Comparison of ENCODE assay signal across 8 cellular contexts in the genomic region with DNA sequence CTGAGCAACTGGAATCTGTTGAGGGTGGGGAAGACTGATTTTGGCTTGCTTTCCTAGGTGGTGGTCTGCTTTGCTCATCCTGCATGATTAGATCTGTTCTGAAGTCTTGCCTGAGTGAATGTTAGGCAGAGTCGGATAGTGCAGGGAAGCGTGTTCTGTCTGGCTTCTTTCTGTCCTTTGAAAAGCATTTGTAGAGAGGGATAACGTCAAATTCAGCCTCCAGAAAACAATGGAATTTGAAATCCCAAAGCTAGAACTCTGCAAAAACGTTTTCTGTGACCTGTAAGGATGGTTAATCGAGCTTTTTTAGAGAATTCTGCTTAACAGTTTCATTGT. TPM values are rescaled to one million over a fixed set of nuclear protein-coding genes. Genes with fewer than 3 reads are reported as not detected.
DNase-seq lines count a peak whose midpoint lies in the region; ATAC-seq and TF ChIP-seq lines count a peak whose summit lies in the region.

No MANE protein-coding gene starts in this region.

- no peak overlapping the region for H4K91ac ChIP-seq in trophoblast cell (ENCODE audit: low read depth, low read length)

- H3K18ac ChIP-seq in trophoblast cell (ENCODE audit: low read length) = no peak overlapping the region

- no peak overlapping the region for H2AFZ ChIP-seq in trophoblast cell (ENCODE audit: insufficient read depth, low read length, poor library complexity)

- H3K4me2 ChIP-seq in trophoblast cell (ENCODE audit: low read length) = peak overlapping the region; percentile 77

- peak overlapping the region; percentile 57 for H2BK120ac ChIP-seq in trophoblast cell (ENCODE audit: insufficient read depth, low read length, poor library complexity)

- no peak overlapping the region for H2BK12ac ChIP-seq in trophoblast cell (ENCODE audit: low read length)

- intact Hi-C loops in body of pancreas (cut with DNase I) = loop anchor here (10.0 kb wide), 1 partner anchor 233 kb away; no protein-coding TSS in a partner anchor

- H4K8ac ChIP-seq in trophoblast cell (ENCODE audit: low read depth, low read length) = no peak overlapping the region

- peaks cover 9% of the 10 kb centered on the region for H3K79me2 ChIP-seq in trophoblast cell (ENCODE audit: control insufficient read depth, insufficient read depth, low read length, poor library complexity)

- no peak overlapping the region for H4K12ac ChIP-seq in trophoblast cell (ENCODE audit: low read depth, low read length)

- no CpG with 5 or more reads among the region's 5 CpGs for WGBS in trophoblast cell (ENCODE audit: extremely low coverage, insufficient coverage, insufficient read length)
- WGBS in body of pancreas, 2 donors = 11 to 18% methylated on average over 5 of the region's 5 CpGs

- no peak overlapping the region for H2BK5ac ChIP-seq in trophoblast cell (ENCODE audit: low read depth, low read length, poor library complexity)

- H3K9me3 ChIP-seq in SK-N-MC (ENCODE audit: low read depth, low read length) = no peaks in the 10 kb centered on the region
- H3K9me3 ChIP-seq in trophoblast cell (ENCODE audit: insufficient read depth, low read depth, low read length) = no peaks in the 10 kb centered on the region
- no peaks in the 10 kb centered on the region for H3K9me3 ChIP-seq in body of pancreas

- H3K27ac ChIP-seq in SK-N-MC (no peak overlapping the region), trophoblast cell (ENCODE audit: low read depth, low read length) (no peak overlapping the region), body of pancreas (peak overlapping the region in 1 of 4 donors; percentile 60)

- TF ChIP-seq CTCF in body of pancreas (IDR thresholded peaks at IDR 0.05) = no peak

- no peak for ATAC-seq in body of pancreas
- ATAC-seq in HG03039 (IDR thresholded peaks at IDR 0.05; ENCODE audit: unreplicated experiment) = no peak

- H3K4me3 ChIP-seq in SK-N-MC (peak overlapping the region; percentile 85), trophoblast cell (ENCODE audit: low read depth, low read length) (peak overlapping the region; percentile 87), body of pancreas (no peak overlapping the region)

- TF ChIP-seq POLR2A in body of pancreas (IDR thresholded peaks at IDR 0.05) = no peak

- H3K4ac ChIP-seq in trophoblast cell (ENCODE audit: low read depth, low read length) = peak overlapping the region; percentile 1

- no peak overlapping the region for H3K23ac ChIP-seq in trophoblast cell (ENCODE audit: low read length)

- peaks cover 11% of the 10 kb centered on the region for H3K79me1 ChIP-seq in trophoblast cell (ENCODE audit: low read length)

- H3K27me3 ChIP-seq in trophoblast cell (ENCODE audit: insufficient read depth, low read length) (no peaks in the 10 kb centered on the region), body of pancreas (no peaks in the 10 kb centered on the region)

- H3K4me1 ChIP-seq in trophoblast cell (ENCODE audit: control insufficient read depth in 1 of 2, insufficient read depth in 2 of 2, low read length in 2 of 2) = no peaks in the 10 kb centered on the region
- H3K4me1 ChIP-seq in body of pancreas = peaks cover 12% of the 10 kb centered on the region

- DNase-seq in DMS114 treated with DMSO at 0.1 percent for 48 hours (lab: John Stamatoyannopoulos, UW; ENCODE audit: unreplicated experiment) = peak; percentile 54
- no peak for DNase-seq in SK-N-MC (ENCODE audit: low read depth, low spot score)
- peak; percentile 27 for DNase-seq in fibroblast of peridontal ligament (ENCODE audit: extremely low read depth)
- no peak for DNase-seq in trophoblast cell
- DNase-seq in body of pancreas = no peak
- no peak for DNase-seq in HUDEP-2 (lab: John Stamatoyannopoulos, UW; ENCODE audit: unreplicated experiment in 76 of 76)
- no peak for DNase-seq in DMS153 (lab: John Stamatoyannopoulos, UW)

- H3K36me3 ChIP-seq in SK-N-MC (ENCODE audit: insufficient read depth, low read length) (no peaks in the 10 kb centered on the region), trophoblast cell (ENCODE audit: control insufficient read depth in 1 of 2, insufficient read depth in 2 of 2, low read length in 2 of 2) (no peaks in the 10 kb centered on the region), body of pancreas (replicated peaks in 1 of 2; ENCODE audit: insufficient read depth in 1 of 2, low read depth in 2 of 2) (no peaks in the 10 kb centered on the region)

- no peak overlapping the region for H2AK5ac ChIP-seq in trophoblast cell (ENCODE audit: low read length)

- H3K9ac ChIP-seq in SK-N-MC (ENCODE audit: insufficient read length) (peak overlapping the region; percentile 95), trophoblast cell (ENCODE audit: low read length) (peak overlapping the region; percentile 28)

- H3K14ac ChIP-seq in trophoblast cell (ENCODE audit: low read length) = no peak overlapping the region

RNA-seq across cellular contexts. Expression of gene GLCE, which starts 1.4 kb away (rescaled TPM):
- 15.8 and 16.5 TPM in 2 replicates for polyA plus RNA-seq in trophoblast cell (2013)
- total RNA-seq in body of pancreas = 1 to 10 TPM; 6.6 to 9.3 TPM

Comparison
In these comparisons a context has a peak if more than half of its experiments do, and no peak if none do; other contexts are left out.
1. DNase-seq: peak in DMS114 treated with DMSO at 0.1 percent for 48 hours (single experiment) and fibroblast of peridontal ligament (single experiment); none in SK-N-MC (single experiment), trophoblast cell (0 of 2), body of pancreas (0 of 4), HUDEP-2 (0 of 76) and DMS153 (single experiment).
2. H3K4me3 ChIP-seq: peak in SK-N-MC (single experiment) and trophoblast cell (single experiment); none in body of pancreas (0 of 2).